26 cellular contexts compared by ENCODE assay signal in genomic region chr2:160674076-160674630, GRCh38.
DNase-seq lines count a peak whose midpoint lies in the region; ATAC-seq and TF ChIP-seq lines count a peak whose summit lies in the region.
"Had no signal": no experiment of that assay in that cellular context is flagged by ENCODE, and none has a peak within 500 bp of the region (broad histone marks: within the 10 kb centered on the region; RNA-seq: fewer than 3 reads in every experiment).

No MANE protein-coding gene starts in this region.

- TF ChIP-seq POLR2A in GM18505 (IDR thresholded peaks at IDR 0.05; ENCODE audit: borderline replicate concordance, extremely low read depth, insufficient read depth, insufficient read length) (no peak), gastroesophageal sphincter (IDR thresholded peaks at IDR 0.05) (no peak)

- no peaks in the 10 kb centered on the region for H3K36me3 ChIP-seq in gastroesophageal sphincter
- H3K36me3 ChIP-seq: neutrophil had no signal

- no peaks in the 10 kb centered on the region for H3K9me3 ChIP-seq in gastroesophageal sphincter
- H3K9me3 ChIP-seq: neutrophil, psoas muscle, SK-N-SH had no signal

- no peaks in the 10 kb centered on the region for H3K27me3 ChIP-seq in gastroesophageal sphincter
- H3K27me3 ChIP-seq: body of pancreas, dorsolateral prefrontal cortex, neutrophil had no signal

- ATAC-seq in GM18505 (IDR thresholded peaks at IDR 0.05; ENCODE audit: unreplicated experiment) (peak; percentile 53), HG03521 (IDR thresholded peaks at IDR 0.05; ENCODE audit: unreplicated experiment) (no peak), gastroesophageal sphincter (no peak)
- ATAC-seq: activated CD4-positive, CD25-positive, alpha-beta regulatory T cell treated with anti-CD3 and anti-CD28 coated beads, Interleukin-2, amount 50 U/mL, for 24 hours; body of pancreas; HCT116; naive thymus-derived CD4-positive, alpha-beta T cell; psoas muscle; Right ventricle myocardium inferior; stimulated activated naive B cell treated with anti-CD40 and anti-IgM and Interleukin-4, amounts not matched to agents 10 μg/mL and 1 μg/mL and 100 μg/mL, for 72 hours had no signal

- no peaks in the 10 kb centered on the region for H3K4me1 ChIP-seq in gastroesophageal sphincter
- H3K4me1 ChIP-seq: body of pancreas, psoas muscle had no signal

- in situ Hi-C loops in astrocyte of the spinal cord (cut with HindIII; ENCODE audit: low sequenced_read_pairs), result no loop called here

- H3K27ac ChIP-seq in gastroesophageal sphincter, result no peak overlapping the region
- H3K27ac ChIP-seq: body of pancreas, dorsolateral prefrontal cortex, neutrophil, PC-9, psoas muscle had no signal

- H3K4me3 ChIP-seq in astrocyte of the spinal cord (ENCODE audit: low read depth, low read length) (no peak overlapping the region), gastroesophageal sphincter (no peak overlapping the region)
- H3K4me3 ChIP-seq: body of pancreas, dorsolateral prefrontal cortex, PC-9, psoas muscle had no signal

- TF ChIP-seq EP300 in gastroesophageal sphincter (IDR thresholded peaks at IDR 0.05), result no peak

- WGBS in gastroesophageal sphincter (ENCODE audit: low coverage in 1 of 2), 2 donors, result 100% methylated on average over 2 of the region's 2 CpGs; no CpG with 5 or more reads in 1 of the 2 donors

- TF ChIP-seq CTCF in astrocyte of the spinal cord (IDR thresholded peaks at IDR 0.05; ENCODE audit: low read depth, low read length) (no peak), gastroesophageal sphincter (IDR thresholded peaks at IDR 0.05) (no peak)

- peak; percentile 91 for DNase-seq in NCI-H2171 (lab: John Stamatoyannopoulos, UW)
- peak; percentile 49 for DNase-seq in astrocyte of the spinal cord (ENCODE audit: low read depth, low spot score)
- DNase-seq in non-pigmented ciliary epithelial cell (ENCODE audit: low read depth), result peak; percentile 32
- DNase-seq in activated CD8-positive, alpha-beta memory T cell treated with anti-CD3 and anti-CD28 coated beads, Interleukin-2, amount 50 U/mL, for 4 hours, result no peak
- DNase-seq: activated CD4-positive, alpha-beta T cell treated with anti-CD3 and anti-CD28 coated beads, Interleukin-2, amount 50 U/mL, for 48 hours; activated CD8-positive, alpha-beta memory T cell treated with anti-CD3 and anti-CD28 coated beads, Interleukin-2, amount 50 U/mL, for 48 hours; activated naive CD4-positive, alpha-beta T cell treated with Interleukin-2 at 50 U/mL for 16 hours; body of pancreas; DMS153; dorsolateral prefrontal cortex; naive thymus-derived CD4-positive, alpha-beta T cell; NCI-H1092; NCI-H1694; NCI-H510A; NK-92 treated with Interleukin-12 subunit alpha and Interleukin-12 subunit beta, amount 100 ng/mL, for 24 hours; PC-9; psoas muscle; SK-N-SH; stimulated activated naive B cell treated with anti-CD40 and anti-IgM and Interleukin-4, amounts not matched to agents 10 μg/mL and 1 μg/mL and 100 μg/mL, for 72 hours had no signal
